In the genomic region with DNA sequence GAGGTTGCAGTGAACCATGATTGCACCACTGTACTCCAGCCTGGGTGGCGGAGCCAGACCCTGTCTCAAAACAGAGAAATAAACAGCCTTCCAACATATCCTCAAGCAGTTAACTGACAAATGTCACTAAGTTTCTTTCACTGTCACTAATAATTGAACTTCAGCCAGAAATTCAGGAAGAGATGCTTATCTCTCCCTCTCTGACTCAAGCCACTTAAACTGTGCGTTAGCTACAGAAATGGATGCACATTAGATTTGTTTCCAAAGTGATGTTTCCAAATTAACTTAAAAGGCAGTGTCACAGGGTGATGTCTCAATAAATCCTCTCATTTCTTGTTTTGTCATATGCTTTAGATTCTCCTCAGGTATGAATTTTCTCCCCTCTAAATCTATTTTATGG, we compare ENCODE assay signal across 14 cellular contexts.
DNase-seq lines count a peak whose midpoint lies in the region; ATAC-seq lines count a peak whose summit lies in the region.
"Had no signal": no experiment of that assay in that cellular context is flagged by ENCODE, and none has a peak within 500 bp of the region (broad histone marks: within the 10 kb centered on the region; RNA-seq: fewer than 3 reads in every experiment).

No MANE protein-coding gene starts in this region.

- peak; percentile 17 for DNase-seq in DMS79 treated with DMSO at 0.1 percent for 48 hours (lab: John Stamatoyannopoulos, UW)
- no peak for DNase-seq in DMS79 (lab: John Stamatoyannopoulos, UW)
- DNase-seq in activated T-cell treated with anti-CD3 and anti-CD28 coated beads, Interleukin-2, amount 50 U/mL, for 24 hours, result no peak
- DNase-seq in activated T-cell treated with anti-CD3 and anti-CD28 coated beads, Interleukin-2, amount 50 U/mL, for 4 hours, result no peak
- DNase-seq in activated T-helper 2 cell treated with anti-CD3 and anti-CD28 coated beads, Interferon-gamma antibody, Interleukin-2, Interleukin-4, amounts not matched to agents 10 μg/mL and 5 μg/mL and 100 μg/mL, durations not matched to agents 14 hours and 24 hours and 36 hours (ENCODE audit: low spot score), result no peak
- DNase-seq in stimulated activated effector memory CD8-positive, alpha-beta T cell treated with anti-CD3 and anti-CD28 coated beads, Interleukin-12 subunit alpha, Interleukin-12 subunit beta, amount 100 ng/mL, for 72 hours (ENCODE audit: low spot score in 2 of 2), result no peak
- DNase-seq: CD4-positive, alpha-beta memory T cell; NCI-H1694; NCI-H748 treated with DMSO at 0.1 percent for 48 hours; PC-3; SJCRH30 had no signal

- H3K4me3 Mint-ChIP-seq in activated T-cell treated with anti-CD3 and anti-CD28 coated beads, Interleukin-2, amount 50 U/mL, for 24 hours, result no peak overlapping the region
- H3K4me3 Mint-ChIP-seq in activated T-cell treated with anti-CD3 and anti-CD28 coated beads, Interleukin-2, amount 50 U/mL, for 4 hours, result no peak overlapping the region
- no peak overlapping the region for H3K4me3 Mint-ChIP-seq in activated T-helper 2 cell treated with anti-CD3 and anti-CD28 coated beads, Interferon-gamma antibody, Interleukin-2, Interleukin-4, amounts not matched to agents 10 μg/mL and 5 μg/mL and 100 μg/mL, durations not matched to agents 14 hours and 24 hours and 36 hours (ENCODE audit: low read depth)
- no peak overlapping the region for H3K4me3 Mint-ChIP-seq in stimulated activated effector memory CD8-positive, alpha-beta T cell treated with anti-CD3 and anti-CD28 coated beads, Interleukin-12 subunit alpha, Interleukin-12 subunit beta, amount 100 ng/mL, for 72 hours
- H3K4me3 Mint-ChIP-seq: B cell; CD4-positive, alpha-beta memory T cell had no signal

- intact Hi-C loops in activated T-helper 2 cell treated with anti-CD3 and anti-CD28 coated beads, Interferon-gamma antibody, Interleukin-2, Interleukin-4, amounts not matched to agents 10 μg/mL and 5 μg/mL and 100 μg/mL, durations not matched to agents 14 hours and 24 hours and 36 hours (cut with micrococcal nuclease), result loop anchor here (10.0 kb wide), 1 partner anchor 52 kb away; no protein-coding TSS in a partner anchor

- no peak for ATAC-seq in activated T-cell treated with anti-CD3 and anti-CD28 coated beads, Interleukin-2, amount 50 U/mL, for 4 hours
- no peak for ATAC-seq in stimulated activated effector memory CD8-positive, alpha-beta T cell treated with anti-CD3 and anti-CD28 coated beads, Interleukin-12 subunit alpha, Interleukin-12 subunit beta, amount 100 ng/mL, for 72 hours
- no peak for ATAC-seq in HG03354 (IDR thresholded peaks at IDR 0.05; ENCODE audit: poor library complexity, severe bottlenecking, unreplicated experiment)
- ATAC-seq in HG03565 (IDR thresholded peaks at IDR 0.05; ENCODE audit: unreplicated experiment), result no peak
- ATAC-seq: PC-3 had no signal

- H3K4me1 Mint-ChIP-seq in activated T-cell treated with anti-CD3 and anti-CD28 coated beads, Interleukin-2, amount 50 U/mL, for 24 hours (ENCODE audit: low read depth), result peaks cover 54% of the 10 kb centered on the region
- H3K4me1 Mint-ChIP-seq in activated T-cell treated with anti-CD3 and anti-CD28 coated beads, Interleukin-2, amount 50 U/mL, for 4 hours (ENCODE audit: low read depth), result peaks cover 35% of the 10 kb centered on the region
- peaks cover 38% of the 10 kb centered on the region for H3K4me1 Mint-ChIP-seq in activated T-helper 2 cell treated with anti-CD3 and anti-CD28 coated beads, Interferon-gamma antibody, Interleukin-2, Interleukin-4, amounts not matched to agents 10 μg/mL and 5 μg/mL and 100 μg/mL, durations not matched to agents 14 hours and 24 hours and 36 hours (ENCODE audit: low read depth)
- H3K4me1 Mint-ChIP-seq in stimulated activated effector memory CD8-positive, alpha-beta T cell treated with anti-CD3 and anti-CD28 coated beads, Interleukin-12 subunit alpha, Interleukin-12 subunit beta, amount 100 ng/mL, for 72 hours, result peaks cover 71% of the 10 kb centered on the region

- no peaks in the 10 kb centered on the region for H3K27me3 Mint-ChIP-seq in activated T-cell treated with anti-CD3 and anti-CD28 coated beads, Interleukin-2, amount 50 U/mL, for 24 hours
- H3K27me3 Mint-ChIP-seq in activated T-cell treated with anti-CD3 and anti-CD28 coated beads, Interleukin-2, amount 50 U/mL, for 4 hours (ENCODE audit: low read depth), result no peaks in the 10 kb centered on the region
- no peaks in the 10 kb centered on the region for H3K27me3 Mint-ChIP-seq in activated T-helper 2 cell treated with anti-CD3 and anti-CD28 coated beads, Interferon-gamma antibody, Interleukin-2, Interleukin-4, amounts not matched to agents 10 μg/mL and 5 μg/mL and 100 μg/mL, durations not matched to agents 14 hours and 24 hours and 36 hours (ENCODE audit: low read depth)
- H3K27me3 Mint-ChIP-seq: B cell; CD4-positive, alpha-beta memory T cell had no signal

- H3K36me3 Mint-ChIP-seq in activated T-cell treated with anti-CD3 and anti-CD28 coated beads, Interleukin-2, amount 50 U/mL, for 24 hours (ENCODE audit: low read depth), result peaks cover 50% of the 10 kb centered on the region
- peaks cover 33% of the 10 kb centered on the region for H3K36me3 Mint-ChIP-seq in activated T-cell treated with anti-CD3 and anti-CD28 coated beads, Interleukin-2, amount 50 U/mL, for 4 hours (ENCODE audit: insufficient read depth)
- H3K36me3 Mint-ChIP-seq in activated T-helper 2 cell treated with anti-CD3 and anti-CD28 coated beads, Interferon-gamma antibody, Interleukin-2, Interleukin-4, amounts not matched to agents 10 μg/mL and 5 μg/mL and 100 μg/mL, durations not matched to agents 14 hours and 24 hours and 36 hours (ENCODE audit: low read depth), result peaks cover 36% of the 10 kb centered on the region
- H3K36me3 Mint-ChIP-seq in stimulated activated effector memory CD8-positive, alpha-beta T cell treated with anti-CD3 and anti-CD28 coated beads, Interleukin-12 subunit alpha, Interleukin-12 subunit beta, amount 100 ng/mL, for 72 hours, result peaks cover 11% of the 10 kb centered on the region

- H3K9me3 Mint-ChIP-seq in activated T-cell treated with anti-CD3 and anti-CD28 coated beads, Interleukin-2, amount 50 U/mL, for 24 hours, result no peaks in the 10 kb centered on the region
- H3K9me3 Mint-ChIP-seq in activated T-cell treated with anti-CD3 and anti-CD28 coated beads, Interleukin-2, amount 50 U/mL, for 4 hours, result no peaks in the 10 kb centered on the region
- peaks cover 6% of the 10 kb centered on the region for H3K9me3 Mint-ChIP-seq in activated T-helper 2 cell treated with anti-CD3 and anti-CD28 coated beads, Interferon-gamma antibody, Interleukin-2, Interleukin-4, amounts not matched to agents 10 μg/mL and 5 μg/mL and 100 μg/mL, durations not matched to agents 14 hours and 24 hours and 36 hours
- H3K9me3 Mint-ChIP-seq in stimulated activated effector memory CD8-positive, alpha-beta T cell treated with anti-CD3 and anti-CD28 coated beads, Interleukin-12 subunit alpha, Interleukin-12 subunit beta, amount 100 ng/mL, for 72 hours, result no peaks in the 10 kb centered on the region

- peak overlapping the region; percentile 29 for H3K27ac Mint-ChIP-seq in activated T-cell treated with anti-CD3 and anti-CD28 coated beads, Interleukin-2, amount 50 U/mL, for 24 hours
- H3K27ac Mint-ChIP-seq in activated T-helper 2 cell treated with anti-CD3 and anti-CD28 coated beads, Interferon-gamma antibody, Interleukin-2, Interleukin-4, amounts not matched to agents 10 μg/mL and 5 μg/mL and 100 μg/mL, durations not matched to agents 14 hours and 24 hours and 36 hours, result peak overlapping the region; percentile 26
- H3K27ac Mint-ChIP-seq in stimulated activated effector memory CD8-positive, alpha-beta T cell treated with anti-CD3 and anti-CD28 coated beads, Interleukin-12 subunit alpha, Interleukin-12 subunit beta, amount 100 ng/mL, for 72 hours, result peak overlapping the region; percentile 57
- H3K27ac Mint-ChIP-seq: B cell had no signal
